In the genomic region with DNA sequence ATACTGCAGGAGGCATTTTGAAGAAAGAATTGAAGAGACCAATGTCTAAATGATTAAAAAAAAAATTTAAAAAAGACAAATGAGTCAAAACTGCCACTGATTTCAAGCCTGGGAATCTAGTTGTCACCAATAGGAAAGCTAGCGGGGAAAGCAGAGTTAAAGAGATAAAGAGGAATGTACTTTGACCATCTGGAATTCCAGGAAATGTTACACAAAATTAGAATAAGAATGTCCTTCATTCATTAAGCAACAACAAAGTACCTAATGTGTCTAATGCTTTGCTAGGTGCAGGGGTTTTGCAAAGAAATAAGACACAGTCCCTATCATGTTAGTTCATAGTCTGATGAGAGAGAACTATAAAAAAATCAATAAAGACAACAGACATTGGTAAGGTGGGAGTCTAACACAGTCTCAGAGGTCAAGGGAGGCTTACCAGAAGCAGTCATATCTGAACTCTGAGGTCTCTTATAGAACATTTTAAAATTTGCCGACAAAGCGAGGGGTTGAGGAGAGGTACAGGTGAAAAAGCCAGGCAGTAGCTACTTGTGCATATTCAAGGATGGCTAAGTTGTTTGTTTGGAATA, we compare ENCODE assay signal across 1 cellular context.
TF ChIP-seq lines count a peak whose summit lies in the region.

No MANE protein-coding gene starts in this region.

TF ChIP-seq in WTC11, 78 proteins besides CTCF, POLR2A, EP300 and RAD21 (continued from another document):
- TF ChIP-seq, protein P1, sequence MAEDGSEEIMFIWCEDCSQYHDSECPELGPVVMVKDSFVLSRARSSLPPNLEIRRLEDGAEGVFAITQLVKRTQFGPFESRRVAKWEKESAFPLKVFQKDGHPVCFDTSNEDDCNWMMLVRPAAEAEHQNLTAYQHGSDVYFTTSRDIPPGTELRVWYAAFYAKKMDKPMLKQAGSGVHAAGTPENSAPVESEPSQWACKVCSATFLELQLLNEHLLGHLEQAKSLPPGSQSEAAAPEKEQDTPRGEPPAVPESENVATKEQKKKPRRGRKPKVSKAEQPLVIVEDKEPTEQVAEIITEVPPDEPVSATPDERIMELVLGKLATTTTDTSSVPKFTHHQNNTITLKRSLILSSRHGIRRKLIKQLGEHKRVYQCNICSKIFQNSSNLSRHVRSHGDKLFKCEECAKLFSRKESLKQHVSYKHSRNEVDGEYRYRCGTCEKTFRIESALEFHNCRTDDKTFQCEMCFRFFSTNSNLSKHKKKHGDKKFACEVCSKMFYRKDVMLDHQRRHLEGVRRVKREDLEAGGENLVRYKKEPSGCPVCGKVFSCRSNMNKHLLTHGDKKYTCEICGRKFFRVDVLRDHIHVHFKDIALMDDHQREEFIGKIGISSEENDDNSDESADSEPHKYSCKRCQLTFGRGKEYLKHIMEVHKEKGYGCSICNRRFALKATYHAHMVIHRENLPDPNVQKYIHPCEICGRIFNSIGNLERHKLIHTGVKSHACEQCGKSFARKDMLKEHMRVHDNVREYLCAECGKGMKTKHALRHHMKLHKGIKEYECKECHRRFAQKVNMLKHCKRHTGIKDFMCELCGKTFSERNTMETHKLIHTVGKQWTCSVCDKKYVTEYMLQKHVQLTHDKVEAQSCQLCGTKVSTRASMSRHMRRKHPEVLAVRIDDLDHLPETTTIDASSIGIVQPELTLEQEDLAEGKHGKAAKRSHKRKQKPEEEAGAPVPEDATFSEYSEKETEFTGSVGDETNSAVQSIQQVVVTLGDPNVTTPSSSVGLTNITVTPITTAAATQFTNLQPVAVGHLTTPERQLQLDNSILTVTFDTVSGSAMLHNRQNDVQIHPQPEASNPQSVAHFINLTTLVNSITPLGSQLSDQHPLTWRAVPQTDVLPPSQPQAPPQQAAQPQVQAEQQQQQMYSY (CRISPR knock-in tag; IDR thresholded peaks at IDR 0.05) = no peak
- TF ChIP-seq ZNF138 (CRISPR knock-in tag; conservative IDR thresholded peaks at IDR 0.05) (no peak), CREB1 (CRISPR knock-in tag; IDR thresholded peaks at IDR 0.05) (no peak), HMGA2 (CRISPR knock-in tag; IDR thresholded peaks at IDR 0.05) (no peak), ZNF232 (CRISPR knock-in tag; IDR thresholded peaks at IDR 0.05) (no peak), ATF2 (CRISPR knock-in tag; IDR thresholded peaks at IDR 0.05; ENCODE audit: borderline replicate concordance, low read depth) (no peak), HMGXB4 (CRISPR knock-in tag; IDR thresholded peaks at IDR 0.05) (no peak), ZNF671 (CRISPR knock-in tag; IDR thresholded peaks at IDR 0.05) (no peak), ZNF219 (CRISPR knock-in tag; IDR thresholded peaks at IDR 0.05; ENCODE audit: borderline replicate concordance) (no peak), TCF7 (CRISPR knock-in tag; IDR thresholded peaks at IDR 0.05; ENCODE audit: low read depth) (no peak)
